ENCODE assay signal across 1 cellular context in the genomic region with DNA sequence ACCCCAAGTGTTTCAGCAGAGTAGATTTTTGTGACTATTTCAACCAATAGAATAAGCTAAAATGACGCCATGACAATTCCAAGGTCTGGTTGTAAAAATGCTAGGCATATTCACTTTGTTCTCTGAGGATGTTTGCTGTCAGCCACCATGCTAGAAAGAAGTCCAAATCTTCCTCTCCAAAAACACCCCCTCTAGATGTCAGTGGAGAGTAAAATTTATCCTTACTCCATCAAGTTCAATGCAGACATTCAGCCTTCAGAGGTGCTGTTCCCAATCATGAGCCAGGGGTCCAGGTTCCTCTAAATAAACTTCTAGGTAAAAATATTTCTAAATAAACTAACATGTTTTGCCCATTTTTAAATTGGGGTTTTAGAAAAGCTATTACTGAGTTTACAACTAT.
TF ChIP-seq lines count a peak whose summit lies in the region.

No MANE protein-coding gene starts in this region.

TF ChIP-seq in WTC11, 78 proteins besides CTCF, POLR2A, EP300 and RAD21 (continued from another document):
- TF ChIP-seq, protein P1, sequence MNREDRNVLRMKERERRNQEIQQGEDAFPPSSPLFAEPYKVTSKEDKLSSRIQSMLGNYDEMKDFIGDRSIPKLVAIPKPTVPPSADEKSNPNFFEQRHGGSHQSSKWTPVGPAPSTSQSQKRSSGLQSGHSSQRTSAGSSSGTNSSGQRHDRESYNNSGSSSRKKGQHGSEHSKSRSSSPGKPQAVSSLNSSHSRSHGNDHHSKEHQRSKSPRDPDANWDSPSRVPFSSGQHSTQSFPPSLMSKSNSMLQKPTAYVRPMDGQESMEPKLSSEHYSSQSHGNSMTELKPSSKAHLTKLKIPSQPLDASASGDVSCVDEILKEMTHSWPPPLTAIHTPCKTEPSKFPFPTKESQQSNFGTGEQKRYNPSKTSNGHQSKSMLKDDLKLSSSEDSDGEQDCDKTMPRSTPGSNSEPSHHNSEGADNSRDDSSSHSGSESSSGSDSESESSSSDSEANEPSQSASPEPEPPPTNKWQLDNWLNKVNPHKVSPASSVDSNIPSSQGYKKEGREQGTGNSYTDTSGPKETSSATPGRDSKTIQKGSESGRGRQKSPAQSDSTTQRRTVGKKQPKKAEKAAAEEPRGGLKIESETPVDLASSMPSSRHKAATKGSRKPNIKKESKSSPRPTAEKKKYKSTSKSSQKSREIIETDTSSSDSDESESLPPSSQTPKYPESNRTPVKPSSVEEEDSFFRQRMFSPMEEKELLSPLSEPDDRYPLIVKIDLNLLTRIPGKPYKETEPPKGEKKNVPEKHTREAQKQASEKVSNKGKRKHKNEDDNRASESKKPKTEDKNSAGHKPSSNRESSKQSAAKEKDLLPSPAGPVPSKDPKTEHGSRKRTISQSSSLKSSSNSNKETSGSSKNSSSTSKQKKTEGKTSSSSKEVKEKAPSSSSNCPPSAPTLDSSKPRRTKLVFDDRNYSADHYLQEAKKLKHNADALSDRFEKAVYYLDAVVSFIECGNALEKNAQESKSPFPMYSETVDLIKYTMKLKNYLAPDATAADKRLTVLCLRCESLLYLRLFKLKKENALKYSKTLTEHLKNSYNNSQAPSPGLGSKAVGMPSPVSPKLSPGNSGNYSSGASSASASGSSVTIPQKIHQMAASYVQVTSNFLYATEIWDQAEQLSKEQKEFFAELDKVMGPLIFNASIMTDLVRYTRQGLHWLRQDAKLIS (CRISPR knock-in tag; IDR thresholded peaks at IDR 0.05; ENCODE audit: borderline replicate concordance): no peak
- no peak for TF ChIP-seq FOXP1 (CRISPR knock-in tag; IDR thresholded peaks at IDR 0.05; ENCODE audit: borderline replicate concordance)
TF ChIP-seq in WTC11: peak in this region for 0.
